Comparison of ENCODE assay signal across 1 cellular context in the genomic region with DNA sequence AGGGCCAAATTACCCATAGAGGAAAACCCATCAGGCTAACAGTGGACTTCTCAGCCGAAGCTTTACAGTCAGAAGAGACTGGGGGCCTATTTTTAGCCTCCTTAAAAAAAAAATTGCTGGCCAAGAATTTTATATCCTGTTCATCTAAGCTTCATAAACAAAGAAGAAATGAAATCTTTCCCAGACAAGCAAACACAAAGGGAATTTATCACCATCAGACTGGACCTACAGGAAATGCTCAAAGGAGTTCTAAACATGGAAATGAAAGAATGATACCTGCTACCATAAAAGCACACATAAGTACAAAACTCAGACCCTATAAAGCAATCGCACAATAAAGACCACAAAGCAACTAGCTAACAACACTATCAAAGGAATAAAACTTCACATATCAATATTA.
TF ChIP-seq lines count a peak whose summit lies in the region.

No MANE protein-coding gene starts in this region.

TF ChIP-seq in K562, 482 proteins besides CTCF, POLR2A, EP300 and RAD21 (continued from another document):
- TF ChIP-seq, protein P1, sequence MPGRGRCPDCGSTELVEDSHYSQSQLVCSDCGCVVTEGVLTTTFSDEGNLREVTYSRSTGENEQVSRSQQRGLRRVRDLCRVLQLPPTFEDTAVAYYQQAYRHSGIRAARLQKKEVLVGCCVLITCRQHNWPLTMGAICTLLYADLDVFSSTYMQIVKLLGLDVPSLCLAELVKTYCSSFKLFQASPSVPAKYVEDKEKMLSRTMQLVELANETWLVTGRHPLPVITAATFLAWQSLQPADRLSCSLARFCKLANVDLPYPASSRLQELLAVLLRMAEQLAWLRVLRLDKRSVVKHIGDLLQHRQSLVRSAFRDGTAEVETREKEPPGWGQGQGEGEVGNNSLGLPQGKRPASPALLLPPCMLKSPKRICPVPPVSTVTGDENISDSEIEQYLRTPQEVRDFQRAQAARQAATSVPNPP (IDR thresholded peaks at IDR 0.05; ENCODE audit: borderline replicate concordance, insufficient read depth, insufficient read length), result no peak
- TF ChIP-seq HNRNPK (IDR thresholded peaks at IDR 0.05; ENCODE audit: low read depth, low read length, poor library complexity, severe bottlenecking) (no peak), CHD1 (IDR thresholded peaks at IDR 0.05; ENCODE audit: low read length) (no peak)
